ENCODE assay signal across 5 cellular contexts in the genomic region with DNA sequence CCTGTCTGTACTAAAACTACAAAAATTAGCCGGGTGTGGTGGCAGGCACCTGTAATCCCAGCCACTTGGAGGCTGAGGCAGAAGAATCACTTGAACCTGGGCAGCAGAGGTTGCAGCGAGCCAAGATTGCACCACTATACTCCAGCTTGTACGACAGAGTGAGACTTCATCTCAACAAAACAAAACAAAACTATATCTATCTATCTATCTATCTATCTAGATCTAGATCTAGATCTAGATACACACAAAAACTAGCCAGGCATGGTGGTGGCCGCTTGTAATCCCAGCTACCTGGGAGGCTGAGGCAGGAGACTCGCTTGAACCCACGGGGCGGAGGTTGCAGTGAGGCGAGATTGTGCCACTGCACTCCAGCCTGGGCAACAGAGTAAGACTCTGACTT. TPM values are rescaled to one million over a fixed set of nuclear protein-coding genes. Genes with fewer than 3 reads are reported as not detected.
DNase-seq lines count a peak whose midpoint lies in the region; ATAC-seq, FAIRE-seq and TF ChIP-seq lines count a peak whose summit lies in the region.
"Not testable (repeated sequence)": the region's sequence is repeated elsewhere in the genome, so short reads cannot be mapped to it uniquely, and the experiment has no call there.

No MANE protein-coding gene starts in this region.

- not testable (repeated sequence) for H3K18ac ChIP-seq in trophoblast cell (ENCODE audit: low read length)

- not testable (repeated sequence) for H2BK12ac ChIP-seq in trophoblast cell (ENCODE audit: low read length)

- in situ Hi-C loops in K562 (cut with MboI) = not testable (repeated sequence)

- not testable (repeated sequence) for H3K9me1 ChIP-seq in K562 (ENCODE audit: control insufficient read depth, insufficient read depth, low read length)

- not testable (repeated sequence) for H3K23ac ChIP-seq in trophoblast cell (ENCODE audit: low read length)

- H4K20me1 ChIP-seq in K562 (replicated peaks; ENCODE audit: control insufficient read depth, insufficient read depth, low read length) = not testable (repeated sequence)

- not testable (repeated sequence) for H2AK5ac ChIP-seq in trophoblast cell (ENCODE audit: low read length)

- not testable (repeated sequence) for ATAC-seq in CD4-positive, CD25-positive, alpha-beta regulatory T cell (ENCODE audit: low read depth in 2 of 2); activated T-cell treated with anti-CD3 and anti-CD28 coated beads, Interleukin-2, amount 50 U/mL, for 72 hours (replicated peaks in 1 of 2); K562

- H3K14ac ChIP-seq in trophoblast cell (ENCODE audit: low read length) = not testable (repeated sequence)

- not testable (repeated sequence) for H3K27me3 Mint-ChIP-seq in CD4-positive, CD25-positive, alpha-beta regulatory T cell; activated T-cell treated with anti-CD3 and anti-CD28 coated beads, Interleukin-2, amount 50 U/mL, for 72 hours (ENCODE audit: low read depth)

- not testable (repeated sequence) for H4K12ac ChIP-seq in trophoblast cell (ENCODE audit: low read depth, low read length)

- not testable (repeated sequence) for H3K4me2 ChIP-seq in K562 (ENCODE audit: insufficient read depth, low read length); trophoblast cell (ENCODE audit: low read length)

- not testable (repeated sequence) for H4K91ac ChIP-seq in trophoblast cell (ENCODE audit: low read depth, low read length)

- H3K36me3 ChIP-seq in CD4-positive, CD25-positive, alpha-beta regulatory T cell (ENCODE audit: control insufficient read depth, insufficient read depth, low read length) = peaks cover 73% of the 10 kb centered on the region
- H3K36me3 ChIP-seq in K562 (ENCODE audit: control insufficient read depth, insufficient read depth, low read length) (peaks cover 42% of the 10 kb centered on the region), trophoblast cell (ENCODE audit: control insufficient read depth in 1 of 2, insufficient read depth in 2 of 2, low read length in 2 of 2) (peaks cover 44 to 45% of the 10 kb centered on the region in 2 experiments)

- H3K4me1 ChIP-seq in CD4-positive, CD25-positive, alpha-beta regulatory T cell (ENCODE audit: control insufficient read depth, insufficient read depth, low read length, poor library complexity, severe bottlenecking); K562 (replicated peaks in 1 of 2; ENCODE audit: control insufficient read depth in 2 of 2, insufficient read depth in 2 of 2, low read length in 2 of 2); trophoblast cell (ENCODE audit: control insufficient read depth in 1 of 2, insufficient read depth in 2 of 2, low read length in 2 of 2): not testable (repeated sequence)

- not testable (repeated sequence) for DNase-seq in CD4-positive, CD25-positive, alpha-beta regulatory T cell; activated T-cell treated with anti-CD3 and anti-CD28 coated beads, Interleukin-2, amount 50 U/mL, for 72 hours; K562 (ENCODE audit: extremely low read depth in 1 of 4, low spot score in 3 of 4)
- DNase-seq in mesenteric fat pad (ENCODE audit: low spot score) (peak; percentile 55), trophoblast cell (peak; percentile 51 to 79)

- not testable (repeated sequence) for H3K9ac ChIP-seq in K562 (ENCODE audit: insufficient read depth in 1 of 2, low read depth in 2 of 2, low read length in 2 of 2); trophoblast cell (ENCODE audit: low read length)

- POLR2A ChIA-PET in K562 (lab: Yijun Ruan, JAX) = not testable (repeated sequence)

- not testable (repeated sequence) for H3K4me1 Mint-ChIP-seq in CD4-positive, CD25-positive, alpha-beta regulatory T cell; activated T-cell treated with anti-CD3 and anti-CD28 coated beads, Interleukin-2, amount 50 U/mL, for 72 hours (ENCODE audit: low read depth)

- not testable (repeated sequence) for H2BK5ac ChIP-seq in trophoblast cell (ENCODE audit: low read depth, low read length, poor library complexity)

- H3K27me3 ChIP-seq in CD4-positive, CD25-positive, alpha-beta regulatory T cell (ENCODE audit: control insufficient read depth, insufficient read depth, low read length); K562 (ENCODE audit: control insufficient read depth in 2 of 2, insufficient read depth in 2 of 2, low read length in 2 of 2); trophoblast cell (ENCODE audit: insufficient read depth, low read length): not testable (repeated sequence)

- not testable (repeated sequence) for H3K79me1 ChIP-seq in trophoblast cell (ENCODE audit: low read length)

- H2BK120ac ChIP-seq in trophoblast cell (ENCODE audit: insufficient read depth, low read length, poor library complexity) = not testable (repeated sequence)

- H3K4me3 Mint-ChIP-seq in CD4-positive, CD25-positive, alpha-beta regulatory T cell; activated T-cell treated with anti-CD3 and anti-CD28 coated beads, Interleukin-2, amount 50 U/mL, for 72 hours: not testable (repeated sequence)

- not testable (repeated sequence) for FAIRE-seq in K562 (lab: Jason Lieb, UNC)

- H3K27ac Mint-ChIP-seq in CD4-positive, CD25-positive, alpha-beta regulatory T cell = peak overlapping the region in 2 of 3 donors; percentile 20 to 91
- H3K27ac Mint-ChIP-seq in activated T-cell treated with anti-CD3 and anti-CD28 coated beads, Interleukin-2, amount 50 U/mL, for 72 hours = peak overlapping the region; percentile 66

- peaks cover 43% of the 10 kb centered on the region for H3K36me3 Mint-ChIP-seq in CD4-positive, CD25-positive, alpha-beta regulatory T cell
- H3K36me3 Mint-ChIP-seq in activated T-cell treated with anti-CD3 and anti-CD28 coated beads, Interleukin-2, amount 50 U/mL, for 72 hours (ENCODE audit: insufficient read depth in 2 of 2) = peaks cover 24 to 46% of the 10 kb centered on the region in 2 donors

- not testable (repeated sequence) for H3K9me3 Mint-ChIP-seq in CD4-positive, CD25-positive, alpha-beta regulatory T cell; activated T-cell treated with anti-CD3 and anti-CD28 coated beads, Interleukin-2, amount 50 U/mL, for 72 hours

- intact Hi-C loops in K562 (cut with micrococcal nuclease) = not testable (repeated sequence)

- BruUV-seq in K562 (replicated peaks; lab: Mats Ljungman, UMichigan) = not testable (repeated sequence)

- not testable (repeated sequence) for TF ChIP-seq EP300 in K562 (IDR thresholded peaks at IDR 0.05; ENCODE audit: low read length)

- not testable (repeated sequence) for TF ChIP-seq CTCF in K562 (IDR thresholded peaks at IDR 0.05 in 2 of 3, conservative IDR thresholded peaks at IDR 0.05 in 1 of 3; ENCODE audit: insufficient read depth in 2 of 3, low read depth in 1 of 3, low read length in 3 of 3)

- not testable (repeated sequence) for H3K4ac ChIP-seq in trophoblast cell (ENCODE audit: low read depth, low read length)

- not testable (repeated sequence) for H3K4me3 ChIP-seq in CD4-positive, CD25-positive, alpha-beta regulatory T cell (ENCODE audit: low read depth, low read length); K562; trophoblast cell (ENCODE audit: low read depth, low read length)

- H4K8ac ChIP-seq in trophoblast cell (ENCODE audit: low read depth, low read length) = not testable (repeated sequence)

- H2AFZ ChIP-seq in K562 (ENCODE audit: low read depth, low read length); trophoblast cell (ENCODE audit: insufficient read depth, low read length, poor library complexity): not testable (repeated sequence)

- WGBS in K562 (ENCODE audit: insufficient coverage, low coverage, missing lambda C conversion rate) = 96% methylated on average over 8 of the region's 8 CpGs
- no CpG with 5 or more reads among the region's 8 CpGs for WGBS in trophoblast cell (ENCODE audit: extremely low coverage, insufficient coverage, insufficient read length)

- not testable (repeated sequence) for H3K9me3 ChIP-seq in CD4-positive, CD25-positive, alpha-beta regulatory T cell (ENCODE audit: control insufficient read depth in 2 of 2, low read length in 2 of 2); K562 (replicated peaks; ENCODE audit: control insufficient read depth, insufficient read depth, low read depth, low read length); trophoblast cell (ENCODE audit: insufficient read depth, low read depth, low read length)

- H3K79me2 ChIP-seq in K562 (ENCODE audit: control insufficient read depth, insufficient read depth, low read length); trophoblast cell (ENCODE audit: control insufficient read depth, insufficient read depth, low read length, poor library complexity): not testable (repeated sequence)

- H3K27ac ChIP-seq in CD4-positive, CD25-positive, alpha-beta regulatory T cell (ENCODE audit: insufficient read depth, low read length, poor library complexity, severe bottlenecking); K562 (ENCODE audit: extremely low read depth, low read depth, low read length); trophoblast cell (ENCODE audit: low read depth, low read length): not testable (repeated sequence)

- CTCF ChIA-PET in K562 (lab: Yijun Ruan, JAX; ENCODE audit: low intra/inter-chr PET ratio) = not testable (repeated sequence)

- not testable (repeated sequence) for TF ChIP-seq POLR2A in K562 (conservative IDR thresholded peaks at IDR 0.05)

- TF ChIP-seq RAD21 in K562 (CRISPR knock-in tag; conservative IDR thresholded peaks at IDR 0.05 in 1 of 2, IDR thresholded peaks at IDR 0.05 in 1 of 2) = not testable (repeated sequence)

RNA-seq across cellular contexts. Expression of a gene that starts 15.3 kb away (rescaled TPM):
- 86.0 TPM for total RNA-seq in CD4-positive, CD25-positive, alpha-beta regulatory T cell
- polyA plus RNA-seq in CD4-positive, CD25-positive, alpha-beta regulatory T cell = 100 to 1,000 TPM; 122 to 171 (median 141) TPM
- 10 to 100 TPM; 53.4 to 54.8 TPM for total RNA-seq in activated T-cell treated with anti-CD3 and anti-CD28 coated beads, Interleukin-2, amount 50 U/mL, for 72 hours
- 13.9 and 14.3 TPM in 2 replicates for total RNA-seq in K562 (2011; cell fraction: chromatin; rRNA removed; ENCODE audit: low replicate concordance)
- total RNA-seq in K562 (2011; cell fraction: nucleolus; rRNA removed) = 12.5 and 14.7 TPM in 2 replicates
- total RNA-seq in K562 (2011; cell fraction: nucleoplasm; rRNA removed) = 8.8 and 17.0 TPM in 2 replicates
- total RNA-seq in K562 (2014; rRNA removed) (26.6 and 28.6 TPM in 2 replicates), K562 (2014; rRNA removed; fragmentation: Illumina TruSeq; extraction: Trizol) (30.5 and 35.0 TPM in 2 replicates), K562 (2015; rRNA removed; fragmentation: Illumina TruSeq; extraction: Trizol) (27.0 and 28.0 TPM in 2 replicates), K562 (2021) (18.1 and 19.0 TPM in 2 replicates), mesenteric fat pad (22.1 TPM)
- polyA plus RNA-seq in K562 (2011; rRNA removed) (23.5 and 30.3 TPM in 2 replicates), K562 (2014; fragmentation: Illumina TruSeq; extraction: Trizol) (32.3 and 35.5 TPM in 2 replicates), K562 (2014; fragmentation: Nextera tagmentation; extraction: Ambion mirVana) (10 to 100 TPM; 64.1 to 67.6 TPM), K562 (2014; rRNA removed) (24.4 and 25.2 TPM in 2 replicates)
- polyA plus RNA-seq in K562 (2011; cell fraction: cytosol; rRNA removed) = 5.0 and 11.1 TPM in 2 replicates
- 5.7 and 8.4 TPM in 2 replicates for polyA plus RNA-seq in K562 (2011; cell fraction: nucleus; rRNA removed)
- 19.5 and 19.7 TPM in 2 replicates for polyA plus RNA-seq in K562 (2012)
- 28.6 and 29.1 TPM in 2 replicates for polyA minus RNA-seq in K562 (2011; rRNA and poly(A)+ RNA removed)
- polyA minus RNA-seq in K562 (2011; cell fraction: cytosol; rRNA and poly(A)+ RNA removed) = 14.0 and 15.1 TPM in 2 replicates
- 8.0 and 9.4 TPM in 2 replicates for polyA minus RNA-seq in K562 (2011; cell fraction: nucleus; rRNA and poly(A)+ RNA removed)
- 42.4 and 42.7 TPM in 2 replicates for polyA plus RNA-seq in trophoblast cell (2013)
